ENCODE assay signal across 1 cellular context in genomic region chr1:96521994-96522760, GRCh38.
A peak's percentile ranks its signal among the peaks of the same experiment; 100 is the strongest.
TF ChIP-seq lines count a peak whose summit lies in the region.

No MANE protein-coding gene starts in this region.

TF ChIP-seq in GM23338, 12 proteins besides CTCF, POLR2A, EP300 and RAD21:
- TF ChIP-seq ZNF462 (CRISPR knock-in tag; IDR thresholded peaks at IDR 0.05) (0 out of 2 replicates have a peak, but pooled peaks have one; percentile 10), STAT1 (IDR thresholded peaks at IDR 0.05; ENCODE audit: unreplicated experiment) (no peak), CREB1 (CRISPR knock-in tag; IDR thresholded peaks at IDR 0.05; ENCODE audit: low read depth) (no peak), ZNF331 (CRISPR knock-in tag; IDR thresholded peaks at IDR 0.05; ENCODE audit: low read depth) (no peak), EZH2phosphoT487 (IDR thresholded peaks at IDR 0.05; ENCODE audit: unreplicated experiment) (no peak), REST (IDR thresholded peaks at IDR 0.05; ENCODE audit: unreplicated experiment) (no peak), JUNB (IDR thresholded peaks at IDR 0.05; ENCODE audit: unreplicated experiment) (no peak), ZNF114 (CRISPR knock-in tag; IDR thresholded peaks at IDR 0.05) (no peak)
